9 cellular contexts compared by ENCODE assay signal in genomic region chr17:80751460-80752368, GRCh38.
A peak's percentile ranks its signal among the peaks of the same experiment; 100 is the strongest.
DNase-seq lines count a peak whose midpoint lies in the region; ATAC-seq and TF ChIP-seq lines count a peak whose summit lies in the region.
"Had no signal": no experiment of that assay in that cellular context is flagged by ENCODE, and none has a peak within 500 bp of the region (broad histone marks: within the 10 kb centered on the region; RNA-seq: fewer than 3 reads in every experiment).

No MANE protein-coding gene starts in this region.

- peaks cover 27% of the 10 kb centered on the region for H3K4me1 ChIP-seq in psoas muscle
- H3K4me1 ChIP-seq in right atrium auricular region = no peaks in the 10 kb centered on the region

- POLR2A ChIA-PET in T-cell (lab: Charles Lee) = no interaction called here

- no peaks in the 10 kb centered on the region for H3K27me3 ChIP-seq in psoas muscle (ENCODE audit: insufficient read depth in 3 of 3, low read length in 2 of 3)
- H3K27me3 ChIP-seq in right atrium auricular region = no peaks in the 10 kb centered on the region

- no peaks in the 10 kb centered on the region for H3K27me3 Mint-ChIP-seq in T-cell

- TF ChIP-seq CTCF in psoas muscle (IDR thresholded peaks at IDR 0.05) = no peak
- TF ChIP-seq CTCF in coronary artery (IDR thresholded peaks at IDR 0.05) = no peak
- TF ChIP-seq CTCF in right atrium auricular region (IDR thresholded peaks at IDR 0.05) = no peak

- H3K4me3 ChIP-seq in psoas muscle = peak overlapping the region; percentile 59
- H3K4me3 ChIP-seq in coronary artery = no peak overlapping the region
- no peak overlapping the region for H3K4me3 ChIP-seq in right atrium auricular region

- H3K27ac ChIP-seq in psoas muscle (peak overlapping the region; percentile 98), coronary artery (no peak overlapping the region), right atrium auricular region (peak overlapping the region in 1 of 2 donors; percentile 18)

- H3K9me3 ChIP-seq in psoas muscle = no peaks in the 10 kb centered on the region
- H3K9me3 ChIP-seq in right atrium auricular region = no peaks in the 10 kb centered on the region

- peak overlapping the region; percentile 90 to 91 for H3K27ac Mint-ChIP-seq in T-cell

- H3K36me3 ChIP-seq in psoas muscle (ENCODE audit: insufficient read depth in 1 of 2, low read depth in 1 of 2) (peaks cover 0 to 15% of the 10 kb centered on the region in 2 donors), right atrium auricular region (peaks cover 12% of the 10 kb centered on the region)

- ATAC-seq in T-cell (replicated peaks in 1 of 4) = peak in 3 of 4 experiments; percentile 55 to 69 (median 58)
- peak; percentile 88 to 90 (median 90) for ATAC-seq in psoas muscle
- no peak for ATAC-seq in GM21515 (IDR thresholded peaks at IDR 0.05; ENCODE audit: unreplicated experiment)
- ATAC-seq in HG03521 (IDR thresholded peaks at IDR 0.05; ENCODE audit: unreplicated experiment) = no peak

- H3K36me3 Mint-ChIP-seq in T-cell = peaks cover 34% of the 10 kb centered on the region

- H3K4me3 Mint-ChIP-seq in T-cell = peak overlapping the region in 1 of 3 donors; percentile 69

- intact Hi-C loops in psoas muscle (cut with DNase I) = loop anchor here in 1 of 2 donors (5.0 kb wide), 2 partner anchors 41 to 76 kb away; no protein-coding TSS in a partner anchor

- peak; percentile 84 for DNase-seq in GM03348 (ENCODE audit: low spot score)
- no peak for DNase-seq in T-cell
- peak; percentile 55 for DNase-seq in globus pallidus (ENCODE audit: low spot score)
- peak; percentile 75 to 94 for DNase-seq in psoas muscle
- DNase-seq in coronary artery (ENCODE audit: low spot score) = no peak
- no peak for DNase-seq in right atrium auricular region (ENCODE audit: low spot score)
- DNase-seq: activated CD4-positive, alpha-beta T cell treated with anti-CD3 and anti-CD28 coated beads for 48 hours had no signal

- no peaks in the 10 kb centered on the region for H3K9me3 Mint-ChIP-seq in T-cell

- CTCF ChIA-PET in T-cell (lab: Charles Lee) = no interaction called here

- peaks cover 41 to 44% (median 42%) of the 10 kb centered on the region in 3 donors for H3K4me1 Mint-ChIP-seq in T-cell

- 24 to 41% (median 35%) methylated on average over 20 of the region's 20 CpGs for WGBS in psoas muscle, 3 donors

Comparison
In these comparisons a context has a peak if more than half of its experiments do, and no peak if none do; other contexts are left out.
1. DNase-seq: peak in GM03348 (single experiment), globus pallidus (single experiment) and psoas muscle (2 of 2); none in T-cell (0 of 34), coronary artery (single experiment) and right atrium auricular region (single experiment).
2. ATAC-seq: peak in T-cell (3 of 4) and psoas muscle (4 of 4); none in GM21515 (single experiment) and HG03521 (single experiment).